ENCODE assay signal across 16 cellular contexts in the genomic region with DNA sequence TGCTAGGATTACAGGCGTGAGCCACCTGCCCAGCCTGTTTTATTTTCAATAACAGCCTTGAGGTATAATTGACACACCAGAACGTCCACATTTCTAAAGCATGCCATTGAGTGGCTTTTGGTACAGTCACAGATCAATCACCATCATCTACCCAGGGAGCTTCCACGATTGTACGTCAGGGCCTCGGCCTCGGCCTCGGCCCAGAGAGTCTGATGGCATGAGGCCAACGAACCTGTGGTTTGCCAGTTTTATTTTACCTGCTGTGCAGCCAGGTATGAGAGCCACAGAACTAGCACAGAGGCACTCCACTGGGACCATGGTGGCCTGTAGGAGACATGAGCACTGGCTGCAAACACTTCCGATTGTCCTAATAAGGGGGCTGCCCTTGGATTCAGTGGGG. TPM values are rescaled to one million over a fixed set of nuclear protein-coding genes. Genes with fewer than 3 reads are reported as not detected.
"Had no signal": no experiment of that assay in that cellular context is flagged by ENCODE, and none has a peak within 500 bp of the region (broad histone marks: within the 10 kb centered on the region; RNA-seq: fewer than 3 reads in every experiment).

No MANE protein-coding gene starts in this region.

- H3K9me3 ChIP-seq: adrenal gland, gastrocnemius medialis, heart right ventricle, left lung, upper lobe of left lung had no signal

- ATAC-seq: gastrocnemius medialis, heart right ventricle, left lung, sciatic nerve, WTC11 had no signal

- DNase-seq: activated CD4-positive, alpha-beta T cell treated with anti-CD3 and anti-CD28 coated beads, Interleukin-2, amount 10 ng/mL, durations not matched to agents 7 days and 5 days; activated naive CD4-positive, alpha-beta T cell treated with anti-CD3 and anti-CD28 coated beads, Interleukin-2, amount 50 U/mL, for 16 hours; central memory CD4-positive, alpha-beta T cell; effector CD4-positive, alpha-beta T cell; gastrocnemius medialis; heart right ventricle; left lung; stimulated activated CD4-positive, alpha-beta T cell treated with anti-CD3 and anti-CD28 coated beads, Interleukin-2, amount 100 ng/mL, for 24 hours; stimulated activated naive CD4-positive, alpha-beta T cell; upper lobe of left lung had no signal

- H3K27ac ChIP-seq: adrenal gland, coronary artery, gastrocnemius medialis, heart right ventricle, left lung, upper lobe of left lung had no signal

- H3K27me3 ChIP-seq: adrenal gland, upper lobe of left lung had no signal

- H3K4me3 ChIP-seq: adrenal gland, coronary artery, gastrocnemius medialis, heart right ventricle, left lung, upper lobe of left lung had no signal

RNA-seq across cellular contexts. Expression of a gene that starts 50.2 kb away (rescaled TPM):
- total RNA-seq: activated T-helper 2 cell treated with anti-CD3 and anti-CD28 coated beads, Interferon-gamma antibody, Interleukin-2, Interleukin-4, amounts not matched to agents 10 μg/mL and 5 μg/mL and 100 μg/mL, durations not matched to agents 14 hours and 24 hours and 36 hours; pulmonary artery endothelial cell had no signal
